In the genomic region with DNA sequence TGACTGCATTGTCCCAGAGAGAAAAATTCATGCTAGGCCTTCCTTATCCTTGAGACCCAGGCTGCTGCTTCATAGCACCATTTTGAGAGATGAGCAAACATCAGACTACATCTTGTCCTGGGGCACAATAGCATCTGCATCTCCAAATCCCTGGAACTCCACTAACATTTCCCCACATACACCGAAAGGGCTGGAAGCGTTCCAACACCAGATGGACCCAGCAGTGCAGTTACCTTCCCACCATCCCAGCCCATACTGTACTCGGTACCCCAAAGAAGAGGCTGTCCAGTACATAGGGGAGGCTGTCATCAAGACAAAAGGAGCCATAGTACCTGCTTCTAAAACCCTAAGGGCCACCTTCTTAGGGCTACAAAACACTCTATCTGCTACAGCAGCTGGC, we compare ENCODE assay signal across 29 cellular contexts.
"Had no signal": no experiment of that assay in that cellular context is flagged by ENCODE, and none has a peak within 500 bp of the region (broad histone marks: within the 10 kb centered on the region; RNA-seq: fewer than 3 reads in every experiment).

No MANE protein-coding gene starts in this region.

- H3K36me3 Mint-ChIP-seq: T-cell had no signal

- H3K4me3 ChIP-seq: MG63, PC-9, SJCRH30, SK-N-MC had no signal

- H3K4me1 Mint-ChIP-seq: T-cell had no signal

- H3K4me1 ChIP-seq: SJCRH30 had no signal

- H3K36me3 ChIP-seq: MG63, SJCRH30 had no signal

- DNase-seq: Kasumi-1, MG63, NCI-H1048, NCI-H1092 treated with DMSO at 0.1 percent for 48 hours, NCI-H1105 treated with DMSO at 0.1 percent for 48 hours, NCI-H1417, NCI-H1436, NCI-H146, NCI-H1694, NCI-H187, NCI-H1930, NCI-H2081, NCI-H2171 treated with DMSO at 0.1 percent for 48 hours, NCI-H2227 treated with DMSO at 0.1 percent for 48 hours, NCI-H345, NCI-H446, NCI-H510A treated with DMSO at 0.1 percent for 48 hours, NCI-H524 treated with DMSO at 0.1 percent for 48 hours, NCI-H526 treated with DMSO at 0.1 percent for 48 hours, NCI-H774, PC-9, SIG-M5, SJCRH30, T-cell had no signal

- ATAC-seq: Panc1, Right ventricle myocardium inferior, SK-N-SH treated with all-trans-retinoic acid at 6 μM for 48 hours, T-cell had no signal

- H3K27me3 ChIP-seq: MG63, SJCRH30 had no signal

- H3K27ac ChIP-seq: PC-9, RWPE1, SJCRH30, SK-N-MC had no signal

- H3K4me3 Mint-ChIP-seq: T-cell had no signal

- H3K9me3 ChIP-seq: MG63, SJCRH30 had no signal

- H3K27ac Mint-ChIP-seq: T-cell had no signal

- H3K27me3 Mint-ChIP-seq: T-cell had no signal
